24 cellular contexts compared by ENCODE assay signal in the genomic region with DNA sequence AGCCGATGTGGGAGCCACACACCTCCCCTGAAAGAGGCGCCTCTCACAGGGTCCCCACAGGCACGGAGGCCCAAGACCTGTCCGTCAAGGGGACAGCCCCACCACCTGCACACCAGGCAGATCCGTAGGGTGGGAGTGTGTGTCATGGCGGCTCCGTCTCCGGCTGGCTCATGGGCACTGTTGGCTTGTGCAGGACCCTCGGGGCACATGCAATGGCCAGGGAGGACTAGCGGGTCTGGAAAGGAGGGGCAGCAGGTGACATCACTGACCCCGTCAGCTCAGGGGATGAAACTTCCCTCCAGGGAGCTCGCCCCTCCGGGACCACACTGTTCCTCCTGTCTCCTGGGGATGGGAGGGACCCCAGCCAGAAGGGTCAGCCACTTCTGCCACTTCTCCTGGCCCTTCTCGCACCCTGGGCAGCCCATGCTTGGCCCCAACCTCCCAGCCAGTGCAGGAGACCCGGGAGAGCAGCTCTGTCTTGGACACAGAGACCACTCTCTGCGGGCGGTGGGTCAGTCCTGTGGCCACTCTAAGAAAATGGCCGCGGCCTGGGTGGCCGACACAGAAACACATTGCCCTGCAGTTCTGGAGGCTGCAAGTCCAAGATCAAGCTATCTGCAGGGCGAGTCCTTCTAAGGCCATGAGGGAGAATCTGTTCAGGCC.
DNase-seq lines count a peak whose midpoint lies in the region; ATAC-seq and TF ChIP-seq lines count a peak whose summit lies in the region.
"Had no signal": no experiment of that assay in that cellular context is flagged by ENCODE, and none has a peak within 500 bp of the region (broad histone marks: within the 10 kb centered on the region; RNA-seq: fewer than 3 reads in every experiment).

No MANE protein-coding gene starts in this region.

- peak; percentile 24 for DNase-seq in endodermal cell
- no peak for DNase-seq in neuronal stem cell (ENCODE audit: low spot score)
- DNase-seq in stimulated activated effector memory CD8-positive, alpha-beta T cell treated with anti-CD3 and anti-CD28 coated beads, Interleukin-12 subunit alpha, Interleukin-12 subunit beta, amount 100 ng/mL, for 72 hours (ENCODE audit: low spot score in 2 of 2): no peak
- DNase-seq in upper lobe of right lung: no peak
- DNase-seq in trophoblast cell: no peak
- DNase-seq in foreskin fibroblast: no peak
- no peak for DNase-seq in Right ventricle myocardium inferior (ENCODE audit: missing footprints)
- DNase-seq: 8988T; ACHN; AML-193; BE2C; CD4-positive, alpha-beta T cell; CD8-positive, alpha-beta memory T cell; DMS 273 treated with DMSO at 0.1 percent for 48 hours; DMS79; EL; GDM1; GM23248; H7; HCEC 1CT had no signal

- H3K27me3 Mint-ChIP-seq in endodermal cell (ENCODE audit: insufficient read depth): peaks cover 26% of the 10 kb centered on the region

- peaks cover 3% of the 10 kb centered on the region for H3K4me1 Mint-ChIP-seq in endodermal cell
- no peaks in the 10 kb centered on the region for H3K4me1 Mint-ChIP-seq in stimulated activated effector memory CD8-positive, alpha-beta T cell treated with anti-CD3 and anti-CD28 coated beads, Interleukin-12 subunit alpha, Interleukin-12 subunit beta, amount 100 ng/mL, for 72 hours
- H3K4me1 Mint-ChIP-seq: CD14-positive monocyte had no signal

- no peak overlapping the region for H4K12ac ChIP-seq in trophoblast cell (ENCODE audit: low read depth, low read length)

- H2AK5ac ChIP-seq in neuronal stem cell (ENCODE audit: low read depth, low read length) (peak overlapping the region; percentile 29), trophoblast cell (ENCODE audit: low read length) (no peak overlapping the region)

- H2BK120ac ChIP-seq in neuronal stem cell (ENCODE audit: low read depth, low read length) (no peak overlapping the region), trophoblast cell (ENCODE audit: insufficient read depth, low read length, poor library complexity) (no peak overlapping the region)

- H3K4me2 ChIP-seq in neuronal stem cell (ENCODE audit: insufficient read depth, low read length, poor library complexity, severe bottlenecking): no peak overlapping the region
- H3K4me2 ChIP-seq in trophoblast cell (ENCODE audit: low read length): no peak overlapping the region
- H3K4me2 ChIP-seq: A549; BLaER1 treated with 17β-estradiol and CSF1 and Interleukin-3, amounts not matched to agents 10 nM and 100 nM had no signal

- peak overlapping the region; percentile 36 for H3K18ac ChIP-seq in neuronal stem cell (ENCODE audit: low read length)
- no peak overlapping the region for H3K18ac ChIP-seq in trophoblast cell (ENCODE audit: low read length)

- no peak overlapping the region for H4K8ac ChIP-seq in neuronal stem cell (ENCODE audit: low read depth, low read length)
- no peak overlapping the region for H4K8ac ChIP-seq in trophoblast cell (ENCODE audit: low read depth, low read length)

- H2AFZ ChIP-seq in neuronal stem cell (ENCODE audit: low read length): no peak overlapping the region
- H2AFZ ChIP-seq in trophoblast cell (ENCODE audit: insufficient read depth, low read length, poor library complexity): no peak overlapping the region
- H2AFZ ChIP-seq: GM23248 had no signal

- H3K23ac ChIP-seq in neuronal stem cell (ENCODE audit: low read depth, low read length, poor library complexity): peak overlapping the region; percentile 69
- no peak overlapping the region for H3K23ac ChIP-seq in trophoblast cell (ENCODE audit: low read length)

- no peak overlapping the region for H4K91ac ChIP-seq in neuronal stem cell (ENCODE audit: low read depth, low read length, poor library complexity)
- no peak overlapping the region for H4K91ac ChIP-seq in trophoblast cell (ENCODE audit: low read depth, low read length)

- TF ChIP-seq CTCF in endodermal cell (conservative IDR thresholded peaks at IDR 0.05) (no peak), upper lobe of right lung (IDR thresholded peaks at IDR 0.05) (no peak), foreskin fibroblast (IDR thresholded peaks at IDR 0.05; ENCODE audit: low read depth, low read length) (no peak)

- no peak overlapping the region for H3K9ac ChIP-seq in endodermal cell (ENCODE audit: extremely low read depth, low read length, poor library complexity, severe bottlenecking)
- H3K9ac ChIP-seq in neuronal stem cell (ENCODE audit: low read depth, low read length, poor library complexity): no peak overlapping the region
- H3K9ac ChIP-seq in trophoblast cell (ENCODE audit: low read length): no peak overlapping the region
- H3K9ac ChIP-seq: BLaER1 treated with 17β-estradiol and CSF1 and Interleukin-3, amounts not matched to agents 10 nM and 100 nM; GM23248 had no signal

- no peak overlapping the region for H3K27ac Mint-ChIP-seq in endodermal cell
- no peak overlapping the region for H3K27ac Mint-ChIP-seq in stimulated activated effector memory CD8-positive, alpha-beta T cell treated with anti-CD3 and anti-CD28 coated beads, Interleukin-12 subunit alpha, Interleukin-12 subunit beta, amount 100 ng/mL, for 72 hours
- H3K27ac Mint-ChIP-seq: CD14-positive monocyte; CD4-positive, alpha-beta T cell; CD8-positive, alpha-beta memory T cell had no signal

- H3K79me2 ChIP-seq in trophoblast cell (ENCODE audit: control insufficient read depth, insufficient read depth, low read length, poor library complexity): no peaks in the 10 kb centered on the region

- H3K27me3 ChIP-seq in endodermal cell (ENCODE audit: control insufficient read depth, insufficient read depth, low read length, poor library complexity, severe bottlenecking) (peaks cover 15% of the 10 kb centered on the region), neuronal stem cell (ENCODE audit: control insufficient read depth in 3 of 3, insufficient read depth in 3 of 3, low read depth in 1 of 3, low read length in 3 of 3) (peaks cover 0 to 2% (median 0%) of the 10 kb centered on the region in 3 experiments), upper lobe of right lung (peaks cover 20% of the 10 kb centered on the region), trophoblast cell (ENCODE audit: insufficient read depth, low read length) (no peaks in the 10 kb centered on the region)
- H3K27me3 ChIP-seq: BLaER1 treated with 17β-estradiol and CSF1 and Interleukin-3, amounts not matched to agents 10 nM and 100 nM had no signal

- peak overlapping the region; percentile 9 for H2BK5ac ChIP-seq in neuronal stem cell (ENCODE audit: low read length)
- H2BK5ac ChIP-seq in trophoblast cell (ENCODE audit: low read depth, low read length, poor library complexity): no peak overlapping the region

- WGBS in endodermal cell (ENCODE audit: insufficient coverage in 1 of 2, insufficient read length in 1 of 2), 2 experiments: 92 to 96% methylated on average over 13 to 21 of the region's 21 CpGs
- no CpG with 5 or more reads among the region's 21 CpGs for WGBS in neuronal stem cell (ENCODE audit: extremely low coverage in 2 of 2, insufficient read length in 2 of 2, insufficient replicate concordance in 1 of 2), 2 donors
- WGBS in trophoblast cell (ENCODE audit: extremely low coverage, insufficient coverage, insufficient read length): no CpG with 5 or more reads among the region's 21 CpGs

- H2BK12ac ChIP-seq in neuronal stem cell (ENCODE audit: low read length): no peak overlapping the region
- H2BK12ac ChIP-seq in trophoblast cell (ENCODE audit: low read length): no peak overlapping the region

- H3K36me3 ChIP-seq in endodermal cell (ENCODE audit: control insufficient read depth, insufficient read depth, low read length) (no peaks in the 10 kb centered on the region), neuronal stem cell (replicated peaks in 1 of 2; ENCODE audit: control insufficient read depth in 2 of 2, insufficient read depth in 2 of 2, low read length in 2 of 2) (no peaks in the 10 kb centered on the region), upper lobe of right lung (no peaks in the 10 kb centered on the region), trophoblast cell (ENCODE audit: control insufficient read depth in 1 of 2, insufficient read depth in 2 of 2, low read length in 2 of 2) (no peaks in the 10 kb centered on the region)
- H3K36me3 ChIP-seq: BE2C had no signal

- H3K4ac ChIP-seq in neuronal stem cell (ENCODE audit: low read length) (no peak overlapping the region), trophoblast cell (ENCODE audit: low read depth, low read length) (no peak overlapping the region)

- H3K9me3 Mint-ChIP-seq in endodermal cell: no peaks in the 10 kb centered on the region
- H3K9me3 Mint-ChIP-seq in stimulated activated effector memory CD8-positive, alpha-beta T cell treated with anti-CD3 and anti-CD28 coated beads, Interleukin-12 subunit alpha, Interleukin-12 subunit beta, amount 100 ng/mL, for 72 hours: no peaks in the 10 kb centered on the region
- H3K9me3 Mint-ChIP-seq: CD4-positive, alpha-beta T cell; CD8-positive, alpha-beta memory T cell had no signal

- peak; percentile 36 for ATAC-seq in stimulated activated effector memory CD8-positive, alpha-beta T cell treated with anti-CD3 and anti-CD28 coated beads, Interleukin-12 subunit alpha, Interleukin-12 subunit beta, amount 100 ng/mL, for 72 hours
- ATAC-seq in upper lobe of right lung: peak; percentile 24
- no peak for ATAC-seq in Right ventricle myocardium inferior
- ATAC-seq: A549, GM12878 had no signal

- no peaks in the 10 kb centered on the region for H3K36me3 Mint-ChIP-seq in endodermal cell (ENCODE audit: low read depth)
- no peaks in the 10 kb centered on the region for H3K36me3 Mint-ChIP-seq in stimulated activated effector memory CD8-positive, alpha-beta T cell treated with anti-CD3 and anti-CD28 coated beads, Interleukin-12 subunit alpha, Interleukin-12 subunit beta, amount 100 ng/mL, for 72 hours
- H3K36me3 Mint-ChIP-seq: CD8-positive, alpha-beta memory T cell had no signal

- H3K9me3 ChIP-seq in endodermal cell (ENCODE audit: control insufficient read depth, low read length) (no peaks in the 10 kb centered on the region), neuronal stem cell (replicated peaks in 1 of 2; ENCODE audit: control insufficient read depth in 2 of 2, insufficient read depth in 1 of 2, low read depth in 1 of 2, low read length in 2 of 2) (no peaks in the 10 kb centered on the region), upper lobe of right lung (no peaks in the 10 kb centered on the region), trophoblast cell (ENCODE audit: insufficient read depth, low read depth, low read length) (peaks cover 11% of the 10 kb centered on the region)
- H3K9me3 ChIP-seq: BE2C had no signal

- intact Hi-C loops in upper lobe of right lung (cut with DNase I) (no loop called here), Right ventricle myocardium inferior (cut with DNase I) (no loop called here)

- H3K79me1 ChIP-seq in neuronal stem cell (ENCODE audit: low read depth, low read length): no peaks in the 10 kb centered on the region
- H3K79me1 ChIP-seq in trophoblast cell (ENCODE audit: low read length): no peaks in the 10 kb centered on the region

- H3K14ac ChIP-seq in neuronal stem cell (ENCODE audit: low read length) (peak overlapping the region; percentile 56), trophoblast cell (ENCODE audit: low read length) (no peak overlapping the region)

- peak overlapping the region; percentile 5 for H2BK15ac ChIP-seq in neuronal stem cell (ENCODE audit: low read length)

- H3K4me3 Mint-ChIP-seq in endodermal cell: no peak overlapping the region
- H3K4me3 Mint-ChIP-seq in stimulated activated effector memory CD8-positive, alpha-beta T cell treated with anti-CD3 and anti-CD28 coated beads, Interleukin-12 subunit alpha, Interleukin-12 subunit beta, amount 100 ng/mL, for 72 hours: no peak overlapping the region
- H3K4me3 Mint-ChIP-seq: CD14-positive monocyte; CD4-positive, alpha-beta T cell; CD8-positive, alpha-beta memory T cell had no signal

- H3K27ac ChIP-seq in endodermal cell (ENCODE audit: low read depth, low read length) (no peak overlapping the region), neuronal stem cell (replicated peaks; ENCODE audit: low read length) (no peak overlapping the region), upper lobe of right lung (no peak overlapping the region), trophoblast cell (ENCODE audit: low read depth, low read length) (no peak overlapping the region)
- H3K27ac ChIP-seq: A549; BLaER1 treated with 17β-estradiol and CSF1 and Interleukin-3, amounts not matched to agents 10 nM and 100 nM; GM23248 had no signal

- H3K4me1 ChIP-seq in endodermal cell (ENCODE audit: control insufficient read depth, insufficient read depth, low read length) (no peaks in the 10 kb centered on the region), neuronal stem cell (ENCODE audit: control insufficient read depth in 2 of 2, insufficient read depth in 1 of 2, low read depth in 1 of 2, low read length in 2 of 2) (peaks cover 0 to 5% of the 10 kb centered on the region in 2 donors), upper lobe of right lung (no peaks in the 10 kb centered on the region), trophoblast cell (ENCODE audit: control insufficient read depth in 1 of 2, insufficient read depth in 2 of 2, low read length in 2 of 2) (no peaks in the 10 kb centered on the region)
- H3K4me1 ChIP-seq: A549, BE2C had no signal

- H3K4me3 ChIP-seq in endodermal cell (ENCODE audit: low read length) (no peak overlapping the region), neuronal stem cell (ENCODE audit: low read length in 2 of 2) (no peak overlapping the region), upper lobe of right lung (no peak overlapping the region), trophoblast cell (ENCODE audit: low read depth, low read length) (no peak overlapping the region), foreskin fibroblast (ENCODE audit: low read depth in 1 of 2, low read length in 2 of 2) (no peak overlapping the region)
- H3K4me3 ChIP-seq: A549, GM12878, GM23248 had no signal
